Comparison of ENCODE assay signal across 22 cellular contexts in the genomic region with DNA sequence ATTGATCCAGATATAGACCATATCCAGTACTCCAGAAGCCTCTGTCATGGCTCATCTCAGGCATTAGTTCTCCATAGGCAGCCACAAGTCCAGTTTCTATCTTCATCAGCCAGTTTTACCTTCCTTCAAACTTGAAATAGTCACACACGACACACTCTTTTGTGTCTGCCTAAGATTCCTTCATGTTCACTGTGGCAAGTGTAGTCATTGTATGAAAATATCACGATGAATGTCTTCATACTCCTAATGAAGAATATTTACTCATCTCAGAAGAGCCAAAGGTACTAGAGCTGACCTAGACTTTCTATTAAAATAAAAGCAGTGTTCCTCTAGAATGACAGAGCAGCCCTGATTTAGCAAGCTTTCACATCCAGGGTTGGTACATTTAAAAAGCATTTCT.
DNase-seq lines count a peak whose midpoint lies in the region; ATAC-seq and TF ChIP-seq lines count a peak whose summit lies in the region.
"Had no signal": no experiment of that assay in that cellular context is flagged by ENCODE, and none has a peak within 500 bp of the region (broad histone marks: within the 10 kb centered on the region; RNA-seq: fewer than 3 reads in every experiment).

No MANE protein-coding gene starts in this region.

- no peak overlapping the region for H3K4me3 ChIP-seq in GM23338
- no peak overlapping the region for H3K4me3 ChIP-seq in KMS-11 (IDR thresholded peaks at IDR 0.05; ENCODE audit: insufficient read depth, low read depth, low read length)
- H3K4me3 ChIP-seq in prostate gland = no peak overlapping the region
- H3K4me3 ChIP-seq in neural progenitor cell = no peak overlapping the region
- H3K4me3 ChIP-seq: GM23248 had no signal

- ATAC-seq in GM23338 = no peak
- peak; percentile 21 for ATAC-seq in stimulated activated memory B cell treated with anti-CD40 and anti-IgM and Interleukin-4, amounts not matched to agents 10 μg/mL and 1 μg/mL and 100 μg/mL, for 72 hours
- ATAC-seq: HCT116, HepG2 had no signal

- H3K4me1 Mint-ChIP-seq in GM23338 (peaks cover 14% of the 10 kb centered on the region; the same call in 2 of the 3 replicates), neural progenitor cell (peaks cover 11% of the 10 kb centered on the region)
- peaks cover 6% of the 10 kb centered on the region for H3K4me1 Mint-ChIP-seq in stimulated activated memory B cell treated with anti-CD40 and anti-IgM and Interleukin-4, amounts not matched to agents 10 μg/mL and 1 μg/mL and 100 μg/mL, for 72 hours
- H3K4me1 Mint-ChIP-seq: CD4-positive, CD25-positive, alpha-beta regulatory T cell; CD8-positive, alpha-beta memory T cell had no signal

- no peaks in the 10 kb centered on the region for H3K9me2 ChIP-seq in GM23338 (ENCODE audit: insufficient read depth)

- no peaks in the 10 kb centered on the region for H3K27me3 ChIP-seq in GM23338 (ENCODE audit: insufficient read depth)
- no peaks in the 10 kb centered on the region for H3K27me3 ChIP-seq in KMS-11 (ENCODE audit: insufficient read depth, low read depth)
- no peaks in the 10 kb centered on the region for H3K27me3 ChIP-seq in prostate gland (replicated peaks; ENCODE audit: insufficient read depth)
- H3K27me3 ChIP-seq in neural progenitor cell = no peaks in the 10 kb centered on the region
- H3K27me3 ChIP-seq: BE2C had no signal

- H3K4me3 Mint-ChIP-seq in GM23338 (no peak overlapping the region), neural progenitor cell (no peak overlapping the region)
- no peak overlapping the region for H3K4me3 Mint-ChIP-seq in stimulated activated memory B cell treated with anti-CD40 and anti-IgM and Interleukin-4, amounts not matched to agents 10 μg/mL and 1 μg/mL and 100 μg/mL, for 72 hours
- H3K4me3 Mint-ChIP-seq: CD4-positive, CD25-positive, alpha-beta regulatory T cell; CD8-positive, alpha-beta memory T cell; HFFc6; IgD-negative memory B cell had no signal

- H3F3A ChIP-seq in GM23338 (replicated peaks; ENCODE audit: low read depth) = no peaks in the 10 kb centered on the region
- H3F3A ChIP-seq in neural progenitor cell (ENCODE audit: low read depth) = peaks cover 16% of the 10 kb centered on the region

- H4K20me1 ChIP-seq in GM23338 (replicated peaks; ENCODE audit: insufficient read depth) (no peaks in the 10 kb centered on the region), KMS-11 (ENCODE audit: insufficient read depth) (no peaks in the 10 kb centered on the region), neural progenitor cell (ENCODE audit: low read depth) (no peaks in the 10 kb centered on the region)

- peak overlapping the region; percentile 70; the same call in 1 of the 2 replicates for H2AFZ ChIP-seq in GM23338
- H2AFZ ChIP-seq in KMS-11 (ENCODE audit: low read depth) = peak overlapping the region; percentile 60
- H2AFZ ChIP-seq in neural progenitor cell (replicated peaks) = no peak overlapping the region
- H2AFZ ChIP-seq: GM23248 had no signal

- H3K9me3 Mint-ChIP-seq in GM23338 = no peaks in the 10 kb centered on the region
- H3K9me3 Mint-ChIP-seq in stimulated activated memory B cell treated with anti-CD40 and anti-IgM and Interleukin-4, amounts not matched to agents 10 μg/mL and 1 μg/mL and 100 μg/mL, for 72 hours = no peaks in the 10 kb centered on the region
- H3K9me3 Mint-ChIP-seq in neural progenitor cell = no peaks in the 10 kb centered on the region
- H3K9me3 Mint-ChIP-seq: CD8-positive, alpha-beta memory T cell; HFFc6; IgD-negative memory B cell had no signal

- H3K4me2 ChIP-seq in GM23338 (no peak overlapping the region), KMS-11 (peak overlapping the region; percentile 29), neural progenitor cell (no peak overlapping the region)

- TF ChIP-seq CTCF in GM23338 (conservative IDR thresholded peaks at IDR 0.05; ENCODE audit: low read depth in 2 of 2) (no peak), KMS-11 (conservative IDR thresholded peaks at IDR 0.05; ENCODE audit: low read depth, low read length) (no peak), prostate gland (IDR thresholded peaks at IDR 0.05) (no peak), neural progenitor cell (IDR thresholded peaks at IDR 0.05) (no peak)

- no peak overlapping the region for H3K27ac Mint-ChIP-seq in GM23338
- H3K27ac Mint-ChIP-seq in stimulated activated memory B cell treated with anti-CD40 and anti-IgM and Interleukin-4, amounts not matched to agents 10 μg/mL and 1 μg/mL and 100 μg/mL, for 72 hours = no peak overlapping the region
- H3K27ac Mint-ChIP-seq in neural progenitor cell = no peak overlapping the region
- H3K27ac Mint-ChIP-seq: CD4-positive, CD25-positive, alpha-beta regulatory T cell; CD8-positive, alpha-beta memory T cell; HFFc6 had no signal

- H3K27me3 Mint-ChIP-seq in GM23338 (ENCODE audit: insufficient read depth, low read depth, poor library complexity) (no peaks in the 10 kb centered on the region), neural progenitor cell (ENCODE audit: insufficient read depth, low read depth) (no peaks in the 10 kb centered on the region)
- H3K27me3 Mint-ChIP-seq in stimulated activated memory B cell treated with anti-CD40 and anti-IgM and Interleukin-4, amounts not matched to agents 10 μg/mL and 1 μg/mL and 100 μg/mL, for 72 hours = no peaks in the 10 kb centered on the region

- H3K9me3 ChIP-seq in prostate gland (no peaks in the 10 kb centered on the region), neural progenitor cell (ENCODE audit: low read depth) (no peaks in the 10 kb centered on the region)
- H3K9me3 ChIP-seq: BE2C had no signal

- intact Hi-C loops in prostate gland (cut with DNase I) = no loop called here

- DNase-seq in GM23338 (ENCODE audit: low spot score) = no peak
- DNase-seq in myocyte (ENCODE audit: low read depth) = peak; percentile 50
- no peak for DNase-seq in prostate gland (ENCODE audit: low spot score)
- no peak for DNase-seq in neural progenitor cell (ENCODE audit: low spot score)
- DNase-seq in GF-D8 (lab: John Stamatoyannopoulos, UW) = no peak
- DNase-seq: 8988T; BE2C; C1 segment of cervical spinal cord; CD4-positive, CD25-positive, alpha-beta regulatory T cell; CD8-positive, alpha-beta memory T cell; COR-L47; DMS 273 treated with DMSO at 0.1 percent for 48 hours; DMS53; DND-41; EL; GM23248; HFFc6 had no signal

- TF ChIP-seq POLR2A in prostate gland (IDR thresholded peaks at IDR 0.05) = no peak

- no peaks in the 10 kb centered on the region for H3K4me1 ChIP-seq in GM23338 (ENCODE audit: insufficient read depth)
- H3K4me1 ChIP-seq in KMS-11 (ENCODE audit: low read depth, poor library complexity, severe bottlenecking) = peaks cover 74% of the 10 kb centered on the region
- H3K4me1 ChIP-seq in prostate gland (replicated peaks) = no peaks in the 10 kb centered on the region
- H3K4me1 ChIP-seq in neural progenitor cell = peaks cover 24% of the 10 kb centered on the region
- H3K4me1 ChIP-seq: BE2C had no signal

- H3K79me2 ChIP-seq in GM23338 (replicated peaks; ENCODE audit: insufficient read depth) = no peaks in the 10 kb centered on the region
- no peaks in the 10 kb centered on the region for H3K79me2 ChIP-seq in KMS-11 (ENCODE audit: insufficient read depth, low read depth)
- H3K79me2 ChIP-seq in neural progenitor cell (ENCODE audit: low read depth) = no peaks in the 10 kb centered on the region

- H3K36me3 ChIP-seq in GM23338 (ENCODE audit: insufficient read depth) (no peaks in the 10 kb centered on the region), KMS-11 (ENCODE audit: insufficient read depth) (no peaks in the 10 kb centered on the region), prostate gland (no peaks in the 10 kb centered on the region), neural progenitor cell (no peaks in the 10 kb centered on the region)
- H3K36me3 ChIP-seq: BE2C had no signal

- WGBS in prostate gland = 92% methylated on average over 2 of the region's 2 CpGs

- H3K9ac ChIP-seq in KMS-11 = peak overlapping the region; percentile 22
- H3K9ac ChIP-seq in neural progenitor cell = no peak overlapping the region
- H3K9ac ChIP-seq: GM23248 had no signal

- no peaks in the 10 kb centered on the region for H3K36me3 Mint-ChIP-seq in GM23338 (ENCODE audit: low read depth)
- H3K36me3 Mint-ChIP-seq in stimulated activated memory B cell treated with anti-CD40 and anti-IgM and Interleukin-4, amounts not matched to agents 10 μg/mL and 1 μg/mL and 100 μg/mL, for 72 hours = no peaks in the 10 kb centered on the region
- no peaks in the 10 kb centered on the region for H3K36me3 Mint-ChIP-seq in neural progenitor cell
- H3K36me3 Mint-ChIP-seq: CD4-positive, CD25-positive, alpha-beta regulatory T cell; CD8-positive, alpha-beta memory T cell; IgD-negative memory B cell had no signal

- H3K27ac ChIP-seq in GM23338 (ENCODE audit: low read depth) (no peak overlapping the region), KMS-11 (peak overlapping the region; percentile 85), prostate gland (no peak overlapping the region), neural progenitor cell (no peak overlapping the region)
- H3K27ac ChIP-seq: GM23248 had no signal

TF ChIP-seq in GM23338, 12 proteins besides CTCF, POLR2A, EP300 and RAD21 (continues in another document):
- TF ChIP-seq, protein P1, sequence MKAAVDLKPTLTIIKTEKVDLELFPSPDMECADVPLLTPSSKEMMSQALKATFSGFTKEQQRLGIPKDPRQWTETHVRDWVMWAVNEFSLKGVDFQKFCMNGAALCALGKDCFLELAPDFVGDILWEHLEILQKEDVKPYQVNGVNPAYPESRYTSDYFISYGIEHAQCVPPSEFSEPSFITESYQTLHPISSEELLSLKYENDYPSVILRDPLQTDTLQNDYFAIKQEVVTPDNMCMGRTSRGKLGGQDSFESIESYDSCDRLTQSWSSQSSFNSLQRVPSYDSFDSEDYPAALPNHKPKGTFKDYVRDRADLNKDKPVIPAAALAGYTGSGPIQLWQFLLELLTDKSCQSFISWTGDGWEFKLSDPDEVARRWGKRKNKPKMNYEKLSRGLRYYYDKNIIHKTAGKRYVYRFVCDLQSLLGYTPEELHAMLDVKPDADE (IDR thresholded peaks at IDR 0.05) = no peak
- no peak for TF ChIP-seq POLR2AphosphoS5 (IDR thresholded peaks at IDR 0.05; ENCODE audit: low read depth)
- TF ChIP-seq ZNF114 (CRISPR knock-in tag; IDR thresholded peaks at IDR 0.05) = no peak
